In genomic region chr17:19457046-19457445, GRCh38 we compare ENCODE assay signal across 19 cellular contexts. TPM values are rescaled to one million over a fixed set of nuclear protein-coding genes. Genes with fewer than 3 reads are reported as not detected.
DNase-seq lines count a peak whose midpoint lies in the region; ATAC-seq and TF ChIP-seq lines count a peak whose summit lies in the region.
"Had no signal": no experiment of that assay in that cellular context is flagged by ENCODE, and none has a peak within 500 bp of the region (broad histone marks: within the 10 kb centered on the region; RNA-seq: fewer than 3 reads in every experiment).

No MANE protein-coding gene starts in this region.

- H3K36me3 Mint-ChIP-seq in nephron (ENCODE audit: low read depth), result no peaks in the 10 kb centered on the region
- H3K36me3 Mint-ChIP-seq in natural killer cell treated with Interleukin-12 subunit alpha and Interleukin-12 subunit beta and Interleukin-15 and Interleukin-18, amount 100 ng/mL, for 72 hours, result no peaks in the 10 kb centered on the region

- H3K36me3 ChIP-seq in HUES48 (ENCODE audit: control insufficient read depth, insufficient read depth, low read length), result no peaks in the 10 kb centered on the region
- no peaks in the 10 kb centered on the region for H3K36me3 ChIP-seq in Karpas-422 (ENCODE audit: insufficient read depth, low read length)
- no peaks in the 10 kb centered on the region for H3K36me3 ChIP-seq in esophagus muscularis mucosa
- H3K36me3 ChIP-seq in stomach, result no peaks in the 10 kb centered on the region

- H3K4me1 Mint-ChIP-seq in nephron, result peaks cover 62% of the 10 kb centered on the region
- peaks cover 0 to 5% of the 10 kb centered on the region in 2 donors for H3K4me1 Mint-ChIP-seq in natural killer cell treated with Interleukin-12 subunit alpha and Interleukin-12 subunit beta and Interleukin-15 and Interleukin-18, amount 100 ng/mL, for 72 hours (ENCODE audit: low read depth in 2 of 2)

- H3K27me3 ChIP-seq in HUES48 (ENCODE audit: control insufficient read depth, insufficient read depth, low read length), result no peaks in the 10 kb centered on the region
- no peaks in the 10 kb centered on the region for H3K27me3 ChIP-seq in Karpas-422 (ENCODE audit: low read length)
- H3K27me3 ChIP-seq in esophagus muscularis mucosa, result no peaks in the 10 kb centered on the region
- no peaks in the 10 kb centered on the region for H3K27me3 ChIP-seq in stomach

- TF ChIP-seq POLR2A in esophagus muscularis mucosa (IDR thresholded peaks at IDR 0.05; ENCODE audit: low read depth) (no peak), stomach (IDR thresholded peaks at IDR 0.05) (no peak)

- intact Hi-C loops in esophagus muscularis mucosa (cut with DNase I), result loop anchor here (10.0 kb wide), 1 partner anchor 48 kb away; no protein-coding TSS in a partner anchor
- intact Hi-C loops in stomach (cut with DNase I; ENCODE audit: low total_unique reads), result no loop called here

- no peaks in the 10 kb centered on the region for H4K20me1 ChIP-seq in Karpas-422 (ENCODE audit: insufficient read depth, low read depth, low read length)

- peak overlapping the region; percentile 68 for H3K4me2 ChIP-seq in Karpas-422 (ENCODE audit: low read depth, low read length, poor library complexity, severe bottlenecking)
- H3K4me2 ChIP-seq: PC-9 had no signal

- H3K9me3 Mint-ChIP-seq in nephron, result no peaks in the 10 kb centered on the region
- H3K9me3 Mint-ChIP-seq in natural killer cell treated with Interleukin-12 subunit alpha and Interleukin-12 subunit beta and Interleukin-15 and Interleukin-18, amount 100 ng/mL, for 72 hours, result no peaks in the 10 kb centered on the region
- H3K9me3 Mint-ChIP-seq: CD4-positive, alpha-beta T cell had no signal

- DNase-seq in Karpas-422 (peak; percentile 39), esophagus muscularis mucosa (ENCODE audit: extremely low spot score) (peak; percentile 50), stomach (no peak)
- no peak for DNase-seq in natural killer cell treated with Interleukin-12 subunit alpha and Interleukin-12 subunit beta and Interleukin-15 and Interleukin-18, amount 100 ng/mL, for 72 hours (ENCODE audit: low spot score)
- DNase-seq: CD4-positive, alpha-beta T cell; COR-L47; DMS79 treated with DMSO at 0.1 percent for 48 hours; KG1; NCI-H1105; NCI-H146; NCI-H2029; NCI-H510A; NCI-H748 treated with DMSO at 0.1 percent for 48 hours; PC-9; RPMI8226; SHP77 had no signal

- H3K9me3 ChIP-seq in HUES48 (ENCODE audit: control insufficient read depth, insufficient read depth, low read length), result no peaks in the 10 kb centered on the region
- no peaks in the 10 kb centered on the region for H3K9me3 ChIP-seq in Karpas-422 (ENCODE audit: low read length)
- H3K9me3 ChIP-seq in esophagus muscularis mucosa, result no peaks in the 10 kb centered on the region
- no peaks in the 10 kb centered on the region for H3K9me3 ChIP-seq in stomach

- H3K27ac ChIP-seq in HUES48 (ENCODE audit: low read depth, low read length), result peak overlapping the region; percentile 99
- H3K27ac ChIP-seq in Karpas-422 (ENCODE audit: low read length), result peak overlapping the region; percentile 99
- no peak overlapping the region for H3K27ac ChIP-seq in esophagus muscularis mucosa (replicated peaks in 1 of 4)
- H3K27ac ChIP-seq in stomach, result no peak overlapping the region
- H3K27ac ChIP-seq: PC-9 had no signal

- no peaks in the 10 kb centered on the region for H3K9me2 ChIP-seq in Karpas-422 (replicated peaks; ENCODE audit: insufficient read depth, low read length)

- TF ChIP-seq EP300 in esophagus muscularis mucosa (IDR thresholded peaks at IDR 0.05), result no peak
- no peak for TF ChIP-seq EP300 in stomach (IDR thresholded peaks at IDR 0.05)

- H3K27ac Mint-ChIP-seq in nephron, result peak overlapping the region; percentile 42 to 64 (median 58)
- no peak overlapping the region for H3K27ac Mint-ChIP-seq in natural killer cell treated with Interleukin-12 subunit alpha and Interleukin-12 subunit beta and Interleukin-15 and Interleukin-18, amount 100 ng/mL, for 72 hours
- H3K27ac Mint-ChIP-seq: CD4-positive, alpha-beta T cell had no signal

- 90% methylated on average over 3 of the region's 3 CpGs for WGBS in esophagus muscularis mucosa
- 77 to 87% (median 83%) methylated on average over 3 of the region's 3 CpGs for WGBS in stomach, 5 donors

- peaks cover 11% of the 10 kb centered on the region for H3K27me3 Mint-ChIP-seq in nephron (ENCODE audit: low read depth)
- H3K27me3 Mint-ChIP-seq in natural killer cell treated with Interleukin-12 subunit alpha and Interleukin-12 subunit beta and Interleukin-15 and Interleukin-18, amount 100 ng/mL, for 72 hours, result peaks cover 0 to 11% of the 10 kb centered on the region in 2 donors

- no peak overlapping the region for H3K4me3 Mint-ChIP-seq in nephron
- no peak overlapping the region for H3K4me3 Mint-ChIP-seq in natural killer cell treated with Interleukin-12 subunit alpha and Interleukin-12 subunit beta and Interleukin-15 and Interleukin-18, amount 100 ng/mL, for 72 hours
- H3K4me3 Mint-ChIP-seq: CD4-positive, alpha-beta T cell had no signal

- no peak overlapping the region for H3K4me3 ChIP-seq in HUES48 (ENCODE audit: low read depth, low read length)
- no peak overlapping the region for H3K4me3 ChIP-seq in Karpas-422 (ENCODE audit: low read length)
- H3K4me3 ChIP-seq in esophagus muscularis mucosa, result no peak overlapping the region
- H3K4me3 ChIP-seq in stomach, result no peak overlapping the region
- H3K4me3 ChIP-seq: PC-9 had no signal

- no peaks in the 10 kb centered on the region for H3K79me2 ChIP-seq in Karpas-422 (ENCODE audit: low read length)

- peaks cover 53% of the 10 kb centered on the region for H3K4me1 ChIP-seq in HUES48 (ENCODE audit: control insufficient read depth, insufficient read depth, low read length)
- peaks cover 84% of the 10 kb centered on the region for H3K4me1 ChIP-seq in Karpas-422 (ENCODE audit: low read length)
- H3K4me1 ChIP-seq in esophagus muscularis mucosa, result peaks cover 0 to 12% (median 9%) of the 10 kb centered on the region in 4 donors
- H3K4me1 ChIP-seq in stomach, result peaks cover 0 to 6% (median 2%) of the 10 kb centered on the region in 4 donors

- H3K9ac ChIP-seq in HUES48 (ENCODE audit: low read depth, low read length), result no peak overlapping the region
- H3K9ac ChIP-seq in Karpas-422 (ENCODE audit: low read length), result peak overlapping the region; percentile 81

- TF ChIP-seq CTCF in esophagus muscularis mucosa (IDR thresholded peaks at IDR 0.05) (no peak), nephron (IDR thresholded peaks at IDR 0.05; ENCODE audit: unreplicated experiment in 3 of 3) (no peak), stomach (IDR thresholded peaks at IDR 0.05) (no peak)

- H2AFZ ChIP-seq in Karpas-422 (ENCODE audit: low read length), result no peak overlapping the region
- H2AFZ ChIP-seq: PC-9 had no signal

- ATAC-seq in GM18909 (IDR thresholded peaks at IDR 0.05; ENCODE audit: poor library complexity, unreplicated experiment), result no peak
- ATAC-seq in natural killer cell treated with Interleukin-12 subunit alpha and Interleukin-12 subunit beta and Interleukin-15 and Interleukin-18, amount 100 ng/mL, for 72 hours, result no peak

RNA-seq across cellular contexts. Expression of gene RNF112, which starts 46.0 kb away (rescaled TPM):
- 0.07 TPM in 1 of 2 replicates, not detected in the other for total RNA-seq in Karpas-422 (2014; rRNA removed; shearing (Covaris generic); ENCODE audit: low replicate concordance)
- total RNA-seq in esophagus muscularis mucosa, result 1 to 10 TPM; 2.3 to 5.4 (median 4.3) TPM
- 1 to 10 TPM in 2 of 5 donors, under 1 TPM in 1, not detected in 2; 0.45 to 4.4 (median 1.7) TPM for total RNA-seq in stomach
- polyA plus RNA-seq in stomach, result 1 to 10 TPM; 2.1 to 5.0 (median 2.2) TPM
- 1 to 10 TPM in 1 of 2 donors, under 1 TPM in 1; 0.14 to 1.1 TPM for total RNA-seq in natural killer cell treated with Interleukin-12 subunit alpha and Interleukin-12 subunit beta and Interleukin-15 and Interleukin-18, amount 100 ng/mL, for 72 hours

Comparison
In these comparisons a context has a peak if more than half of its experiments do, and no peak if none do; other contexts are left out.
1. H3K27ac ChIP-seq: peak in HUES48 (single experiment) and Karpas-422 (single experiment); none in esophagus muscularis mucosa (0 of 4) and stomach (0 of 5).
2. DNase-seq: peak in Karpas-422 (single experiment) and esophagus muscularis mucosa (single experiment); none in stomach (single experiment) and natural killer cell treated with Interleukin-12 subunit alpha and Interleukin-12 subunit beta and Interleukin-15 and Interleukin-18, amount 100 ng/mL, for 72 hours (single experiment).
3. H3K27ac Mint-ChIP-seq: peak in nephron (3 of 3); none in natural killer cell treated with Interleukin-12 subunit alpha and Interleukin-12 subunit beta and Interleukin-15 and Interleukin-18, amount 100 ng/mL, for 72 hours (0 of 2).